1 cellular context compared by ENCODE assay signal in the genomic region with DNA sequence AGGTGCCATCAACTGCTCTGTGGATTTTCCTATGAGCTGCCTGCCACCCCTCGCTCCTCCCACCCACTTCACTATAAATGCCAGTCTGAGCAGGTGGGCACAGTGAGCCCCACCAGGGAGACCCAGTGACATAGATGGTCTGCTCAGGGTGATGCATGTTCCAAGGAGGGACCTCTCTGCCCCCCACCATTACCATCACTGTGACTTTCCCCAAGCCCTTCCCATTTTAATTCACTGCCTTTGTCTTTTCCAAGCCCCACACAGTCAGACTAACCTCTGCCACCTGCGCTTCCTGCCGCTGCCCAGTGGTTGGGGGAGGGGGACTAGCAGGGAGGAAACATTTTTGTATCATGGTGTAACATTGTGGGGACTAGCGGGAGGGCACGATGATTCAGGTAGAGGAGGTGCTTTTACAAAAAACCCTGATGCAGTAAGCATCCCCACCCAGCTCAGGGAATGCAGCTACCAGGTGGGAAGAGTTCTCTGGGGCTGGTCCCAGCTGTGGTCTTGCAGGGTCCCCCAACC.
TF ChIP-seq lines count a peak whose summit lies in the region.

No MANE protein-coding gene starts in this region.

TF ChIP-seq in H1, 55 proteins besides CTCF, POLR2A, EP300 and RAD21:
- TF ChIP-seq, protein P1, sequence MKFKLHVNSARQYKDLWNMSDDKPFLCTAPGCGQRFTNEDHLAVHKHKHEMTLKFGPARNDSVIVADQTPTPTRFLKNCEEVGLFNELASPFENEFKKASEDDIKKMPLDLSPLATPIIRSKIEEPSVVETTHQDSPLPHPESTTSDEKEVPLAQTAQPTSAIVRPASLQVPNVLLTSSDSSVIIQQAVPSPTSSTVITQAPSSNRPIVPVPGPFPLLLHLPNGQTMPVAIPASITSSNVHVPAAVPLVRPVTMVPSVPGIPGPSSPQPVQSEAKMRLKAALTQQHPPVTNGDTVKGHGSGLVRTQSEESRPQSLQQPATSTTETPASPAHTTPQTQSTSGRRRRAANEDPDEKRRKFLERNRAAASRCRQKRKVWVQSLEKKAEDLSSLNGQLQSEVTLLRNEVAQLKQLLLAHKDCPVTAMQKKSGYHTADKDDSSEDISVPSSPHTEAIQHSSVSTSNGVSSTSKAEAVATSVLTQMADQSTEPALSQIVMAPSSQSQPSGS (IDR thresholded peaks at IDR 0.05; ENCODE audit: low read length), result no peak
- TF ChIP-seq SP2 (IDR thresholded peaks at IDR 0.05; ENCODE audit: low read length), result no peak
- TF ChIP-seq CEBPB (IDR thresholded peaks at IDR 0.05; ENCODE audit: low read depth, low read length), result no peak
- TF ChIP-seq, protein P2, sequence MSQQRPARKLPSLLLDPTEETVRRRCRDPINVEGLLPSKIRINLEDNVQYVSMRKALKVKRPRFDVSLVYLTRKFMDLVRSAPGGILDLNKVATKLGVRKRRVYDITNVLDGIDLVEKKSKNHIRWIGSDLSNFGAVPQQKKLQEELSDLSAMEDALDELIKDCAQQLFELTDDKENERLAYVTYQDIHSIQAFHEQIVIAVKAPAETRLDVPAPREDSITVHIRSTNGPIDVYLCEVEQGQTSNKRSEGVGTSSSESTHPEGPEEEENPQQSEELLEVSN (IDR thresholded peaks at IDR 0.05), result no peak
- TF ChIP-seq JUND (IDR thresholded peaks at IDR 0.05; ENCODE audit: low read length), result peak; percentile 79
- TF ChIP-seq RBBP5 (IDR thresholded peaks at IDR 0.05; ENCODE audit: borderline replicate concordance, low read depth, low read length), result no peak
- TF ChIP-seq NRF1 (IDR thresholded peaks at IDR 0.05; ENCODE audit: low read depth, low read length), result no peak
- no peak for TF ChIP-seq ASH2L (IDR thresholded peaks at IDR 0.05; ENCODE audit: low read length)
- no peak for TF ChIP-seq CBX8 (IDR thresholded peaks at IDR 0.05; ENCODE audit: borderline replicate concordance, low read depth, low read length)
- TF ChIP-seq, protein P3, sequence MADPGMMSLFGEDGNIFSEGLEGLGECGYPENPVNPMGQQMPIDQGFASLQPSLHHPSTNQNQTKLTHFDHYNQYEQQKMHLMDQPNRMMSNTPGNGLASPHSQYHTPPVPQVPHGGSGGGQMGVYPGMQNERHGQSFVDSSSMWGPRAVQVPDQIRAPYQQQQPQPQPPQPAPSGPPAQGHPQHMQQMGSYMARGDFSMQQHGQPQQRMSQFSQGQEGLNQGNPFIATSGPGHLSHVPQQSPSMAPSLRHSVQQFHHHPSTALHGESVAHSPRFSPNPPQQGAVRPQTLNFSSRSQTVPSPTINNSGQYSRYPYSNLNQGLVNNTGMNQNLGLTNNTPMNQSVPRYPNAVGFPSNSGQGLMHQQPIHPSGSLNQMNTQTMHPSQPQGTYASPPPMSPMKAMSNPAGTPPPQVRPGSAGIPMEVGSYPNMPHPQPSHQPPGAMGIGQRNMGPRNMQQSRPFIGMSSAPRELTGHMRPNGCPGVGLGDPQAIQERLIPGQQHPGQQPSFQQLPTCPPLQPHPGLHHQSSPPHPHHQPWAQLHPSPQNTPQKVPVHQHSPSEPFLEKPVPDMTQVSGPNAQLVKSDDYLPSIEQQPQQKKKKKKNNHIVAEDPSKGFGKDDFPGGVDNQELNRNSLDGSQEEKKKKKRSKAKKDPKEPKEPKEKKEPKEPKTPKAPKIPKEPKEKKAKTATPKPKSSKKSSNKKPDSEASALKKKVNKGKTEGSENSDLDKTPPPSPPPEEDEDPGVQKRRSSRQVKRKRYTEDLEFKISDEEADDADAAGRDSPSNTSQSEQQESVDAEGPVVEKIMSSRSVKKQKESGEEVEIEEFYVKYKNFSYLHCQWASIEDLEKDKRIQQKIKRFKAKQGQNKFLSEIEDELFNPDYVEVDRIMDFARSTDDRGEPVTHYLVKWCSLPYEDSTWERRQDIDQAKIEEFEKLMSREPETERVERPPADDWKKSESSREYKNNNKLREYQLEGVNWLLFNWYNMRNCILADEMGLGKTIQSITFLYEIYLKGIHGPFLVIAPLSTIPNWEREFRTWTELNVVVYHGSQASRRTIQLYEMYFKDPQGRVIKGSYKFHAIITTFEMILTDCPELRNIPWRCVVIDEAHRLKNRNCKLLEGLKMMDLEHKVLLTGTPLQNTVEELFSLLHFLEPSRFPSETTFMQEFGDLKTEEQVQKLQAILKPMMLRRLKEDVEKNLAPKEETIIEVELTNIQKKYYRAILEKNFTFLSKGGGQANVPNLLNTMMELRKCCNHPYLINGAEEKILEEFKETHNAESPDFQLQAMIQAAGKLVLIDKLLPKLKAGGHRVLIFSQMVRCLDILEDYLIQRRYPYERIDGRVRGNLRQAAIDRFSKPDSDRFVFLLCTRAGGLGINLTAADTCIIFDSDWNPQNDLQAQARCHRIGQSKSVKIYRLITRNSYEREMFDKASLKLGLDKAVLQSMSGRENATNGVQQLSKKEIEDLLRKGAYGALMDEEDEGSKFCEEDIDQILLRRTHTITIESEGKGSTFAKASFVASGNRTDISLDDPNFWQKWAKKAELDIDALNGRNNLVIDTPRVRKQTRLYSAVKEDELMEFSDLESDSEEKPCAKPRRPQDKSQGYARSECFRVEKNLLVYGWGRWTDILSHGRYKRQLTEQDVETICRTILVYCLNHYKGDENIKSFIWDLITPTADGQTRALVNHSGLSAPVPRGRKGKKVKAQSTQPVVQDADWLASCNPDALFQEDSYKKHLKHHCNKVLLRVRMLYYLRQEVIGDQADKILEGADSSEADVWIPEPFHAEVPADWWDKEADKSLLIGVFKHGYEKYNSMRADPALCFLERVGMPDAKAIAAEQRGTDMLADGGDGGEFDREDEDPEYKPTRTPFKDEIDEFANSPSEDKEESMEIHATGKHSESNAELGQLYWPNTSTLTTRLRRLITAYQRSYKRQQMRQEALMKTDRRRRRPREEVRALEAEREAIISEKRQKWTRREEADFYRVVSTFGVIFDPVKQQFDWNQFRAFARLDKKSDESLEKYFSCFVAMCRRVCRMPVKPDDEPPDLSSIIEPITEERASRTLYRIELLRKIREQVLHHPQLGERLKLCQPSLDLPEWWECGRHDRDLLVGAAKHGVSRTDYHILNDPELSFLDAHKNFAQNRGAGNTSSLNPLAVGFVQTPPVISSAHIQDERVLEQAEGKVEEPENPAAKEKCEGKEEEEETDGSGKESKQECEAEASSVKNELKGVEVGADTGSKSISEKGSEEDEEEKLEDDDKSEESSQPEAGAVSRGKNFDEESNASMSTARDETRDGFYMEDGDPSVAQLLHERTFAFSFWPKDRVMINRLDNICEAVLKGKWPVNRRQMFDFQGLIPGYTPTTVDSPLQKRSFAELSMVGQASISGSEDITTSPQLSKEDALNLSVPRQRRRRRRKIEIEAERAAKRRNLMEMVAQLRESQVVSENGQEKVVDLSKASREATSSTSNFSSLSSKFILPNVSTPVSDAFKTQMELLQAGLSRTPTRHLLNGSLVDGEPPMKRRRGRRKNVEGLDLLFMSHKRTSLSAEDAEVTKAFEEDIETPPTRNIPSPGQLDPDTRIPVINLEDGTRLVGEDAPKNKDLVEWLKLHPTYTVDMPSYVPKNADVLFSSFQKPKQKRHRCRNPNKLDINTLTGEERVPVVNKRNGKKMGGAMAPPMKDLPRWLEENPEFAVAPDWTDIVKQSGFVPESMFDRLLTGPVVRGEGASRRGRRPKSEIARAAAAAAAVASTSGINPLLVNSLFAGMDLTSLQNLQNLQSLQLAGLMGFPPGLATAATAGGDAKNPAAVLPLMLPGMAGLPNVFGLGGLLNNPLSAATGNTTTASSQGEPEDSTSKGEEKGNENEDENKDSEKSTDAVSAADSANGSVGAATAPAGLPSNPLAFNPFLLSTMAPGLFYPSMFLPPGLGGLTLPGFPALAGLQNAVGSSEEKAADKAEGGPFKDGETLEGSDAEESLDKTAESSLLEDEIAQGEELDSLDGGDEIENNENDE (IDR thresholded peaks at IDR 0.05; ENCODE audit: insufficient replicate concordance, low read length), result no peak
- no peak for TF ChIP-seq TAF7 (optimal IDR thresholded peaks at IDR 0.05; ENCODE audit: borderline replicate concordance, low read depth, low read length)
- no peak for TF ChIP-seq SP4 (IDR thresholded peaks at IDR 0.05; ENCODE audit: low read length)
- TF ChIP-seq SUZ12 (IDR thresholded peaks at IDR 0.05; ENCODE audit: low read length), result no peak
- TF ChIP-seq EZH2 (IDR thresholded peaks at IDR 0.05; ENCODE audit: low read depth, low read length, severe bottlenecking), result no peak
- no peak for TF ChIP-seq BACH1 (IDR thresholded peaks at IDR 0.05; ENCODE audit: low read length)
- TF ChIP-seq SIN3A (conservative IDR thresholded peaks at IDR 0.05 in 1 of 2, IDR thresholded peaks at IDR 0.05 in 1 of 2; ENCODE audit: low read depth in 1 of 2, low read length in 2 of 2), result peak in 1 of 2 experiments; percentile 26; a peak in 1 of 4 replicates
- TF ChIP-seq RNF2 (IDR thresholded peaks at IDR 0.05; ENCODE audit: borderline replicate concordance, low read depth, low read length, missing control alignments, poor library complexity, severe bottlenecking), result no peak
- TF ChIP-seq TEAD4 (IDR thresholded peaks at IDR 0.05; ENCODE audit: low read depth, low read length), result 0 out of 2 replicates have a peak, but pooled peaks have one; percentile 36
- TF ChIP-seq PHF8 (conservative IDR thresholded peaks at IDR 0.05; ENCODE audit: low read depth, low read length), result no peak
- TF ChIP-seq BRCA1 (IDR thresholded peaks at IDR 0.05; ENCODE audit: low read depth, low read length), result no peak
- TF ChIP-seq TAF1 (IDR thresholded peaks at IDR 0.05; ENCODE audit: low read depth, low read length), result 0 out of 2 replicates have a peak, but pooled peaks have one; percentile 55
- no peak for TF ChIP-seq SIRT6 (IDR thresholded peaks at IDR 0.05; ENCODE audit: low read length)
- no peak for TF ChIP-seq SAP30 (IDR thresholded peaks at IDR 0.05; ENCODE audit: insufficient read depth, insufficient replicate concordance, low read length)
- TF ChIP-seq SRF (IDR thresholded peaks at IDR 0.05; ENCODE audit: low read depth, low read length), result no peak
- TF ChIP-seq ZNF274 (IDR thresholded peaks at IDR 0.05; ENCODE audit: borderline replicate concordance, extremely low read depth, low read length), result no peak
- TF ChIP-seq POU5F1 (IDR thresholded peaks at IDR 0.05; ENCODE audit: low read depth, low read length), result no peak
- TF ChIP-seq, protein P4, sequence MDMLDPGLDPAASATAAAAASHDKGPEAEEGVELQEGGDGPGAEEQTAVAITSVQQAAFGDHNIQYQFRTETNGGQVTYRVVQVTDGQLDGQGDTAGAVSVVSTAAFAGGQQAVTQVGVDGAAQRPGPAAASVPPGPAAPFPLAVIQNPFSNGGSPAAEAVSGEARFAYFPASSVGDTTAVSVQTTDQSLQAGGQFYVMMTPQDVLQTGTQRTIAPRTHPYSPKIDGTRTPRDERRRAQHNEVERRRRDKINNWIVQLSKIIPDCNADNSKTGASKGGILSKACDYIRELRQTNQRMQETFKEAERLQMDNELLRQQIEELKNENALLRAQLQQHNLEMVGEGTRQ (IDR thresholded peaks at IDR 0.05; ENCODE audit: low read length), result no peak
- no peak for TF ChIP-seq SIX5 (IDR thresholded peaks at IDR 0.05; ENCODE audit: low read depth, low read length)
- TF ChIP-seq JUN (IDR thresholded peaks at IDR 0.05; ENCODE audit: low read depth, low read length), result peak; percentile 79
- TF ChIP-seq KDM4A (IDR thresholded peaks at IDR 0.05; ENCODE audit: low read depth, low read length, severe bottlenecking), result no peak
- no peak for TF ChIP-seq KDM5A (IDR thresholded peaks at IDR 0.05; ENCODE audit: low read length)
- peak; percentile 57 for TF ChIP-seq NANOG (IDR thresholded peaks at IDR 0.05; ENCODE audit: insufficient read depth, low read depth, low read length, poor library complexity, severe bottlenecking)
- no peak for TF ChIP-seq HDAC2 (IDR thresholded peaks at IDR 0.05; ENCODE audit: borderline replicate concordance in 1 of 2, low read depth in 2 of 2, low read length in 2 of 2)
- TF ChIP-seq SP1 (IDR thresholded peaks at IDR 0.05; ENCODE audit: low read depth, low read length), result peak; percentile 76; the same call in 1 of the 2 replicates
- no peak for TF ChIP-seq CBX5 (IDR thresholded peaks at IDR 0.05; ENCODE audit: low read depth, low read length)
- TF ChIP-seq TBP (IDR thresholded peaks at IDR 0.05; ENCODE audit: low read depth, low read length), result no peak
- 0 out of 2 replicates have a peak, but pooled peaks have one; percentile 41 for TF ChIP-seq RXRA (IDR thresholded peaks at IDR 0.05; ENCODE audit: insufficient read depth, low read depth, low read length)
- TF ChIP-seq BCL11A (IDR thresholded peaks at IDR 0.05; ENCODE audit: low read depth in 2 of 2, low read length in 2 of 2), result no peak
- no peak for TF ChIP-seq KDM1A (IDR thresholded peaks at IDR 0.05; ENCODE audit: borderline replicate concordance, low read length)
- TF ChIP-seq, protein P5, sequence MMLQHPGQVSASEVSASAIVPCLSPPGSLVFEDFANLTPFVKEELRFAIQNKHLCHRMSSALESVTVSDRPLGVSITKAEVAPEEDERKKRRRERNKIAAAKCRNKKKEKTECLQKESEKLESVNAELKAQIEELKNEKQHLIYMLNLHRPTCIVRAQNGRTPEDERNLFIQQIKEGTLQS (IDR thresholded peaks at IDR 0.05; ENCODE audit: insufficient read depth, low read depth, low read length), result no peak
- no peak for TF ChIP-seq HDAC6 (IDR thresholded peaks at IDR 0.05; ENCODE audit: low read depth, low read length)
- no peak for TF ChIP-seq EGR1 (IDR thresholded peaks at IDR 0.05; ENCODE audit: borderline replicate concordance, low read depth, low read length)
- no peak; the same call in 1 of the 2 replicates for TF ChIP-seq MAFK (IDR thresholded peaks at IDR 0.05; ENCODE audit: low read depth, low read length)
- no peak for TF ChIP-seq GABPA (IDR thresholded peaks at IDR 0.05; ENCODE audit: borderline replicate concordance, insufficient read depth, low read length)
- TF ChIP-seq CHD2 (IDR thresholded peaks at IDR 0.05; ENCODE audit: low read length), result no peak
- TF ChIP-seq YY1 (IDR thresholded peaks at IDR 0.05; ENCODE audit: low read depth, low read length), result peak; percentile 40; the same call in 1 of the 2 replicates
- TF ChIP-seq RFX5 (IDR thresholded peaks at IDR 0.05; ENCODE audit: borderline replicate concordance, low read depth, low read length), result no peak
- TF ChIP-seq FOSL1 (IDR thresholded peaks at IDR 0.05; ENCODE audit: insufficient read depth, low read depth, low read length), result no peak
- TF ChIP-seq GTF2F1 (IDR thresholded peaks at IDR 0.05; ENCODE audit: borderline replicate concordance, low read depth, low read length), result no peak
- TF ChIP-seq CHD1 (IDR thresholded peaks at IDR 0.05; ENCODE audit: low read depth, low read length), result no peak
- TF ChIP-seq POLR2AphosphoS5 (IDR thresholded peaks at IDR 0.05; ENCODE audit: low read depth, low read length), result peak; percentile 66
- TF ChIP-seq CREB1 (IDR thresholded peaks at IDR 0.05), result no peak
- TF ChIP-seq, protein P6, sequence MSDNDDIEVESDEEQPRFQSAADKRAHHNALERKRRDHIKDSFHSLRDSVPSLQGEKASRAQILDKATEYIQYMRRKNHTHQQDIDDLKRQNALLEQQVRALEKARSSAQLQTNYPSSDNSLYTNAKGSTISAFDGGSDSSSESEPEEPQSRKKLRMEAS (IDR thresholded peaks at IDR 0.05), result no peak; the same call in 1 of the 2 replicates
- peak; percentile 36 for TF ChIP-seq CTBP2 (IDR thresholded peaks at IDR 0.05; ENCODE audit: borderline replicate concordance, insufficient read depth, insufficient read length, low read length)
- TF ChIP-seq TCF12 (IDR thresholded peaks at IDR 0.05; ENCODE audit: low read depth, low read length), result peak; percentile 93
